Comparison of ENCODE assay signal across 1 cellular context in the genomic region with DNA sequence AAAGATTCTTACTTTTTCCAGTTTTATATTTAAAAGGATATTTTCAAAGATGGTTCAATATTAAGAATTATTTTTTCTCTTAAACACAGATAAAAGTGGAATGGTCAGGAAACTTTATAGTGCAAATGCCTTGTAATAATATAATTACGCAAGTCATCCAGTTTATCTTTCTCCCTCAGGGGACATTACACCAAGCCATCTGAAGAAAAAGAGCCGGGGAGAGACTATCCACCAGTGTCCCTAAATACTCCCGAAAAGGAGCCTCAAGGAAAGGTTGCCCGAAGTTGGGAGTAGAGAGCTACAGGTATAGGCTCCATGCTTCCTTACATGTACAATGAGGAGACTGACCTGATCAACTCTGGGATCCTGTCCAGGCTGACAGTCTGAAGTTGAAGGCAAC.
TF ChIP-seq lines count a peak whose summit lies in the region.

No MANE protein-coding gene starts in this region.

TF ChIP-seq in IMR-90, 13 proteins besides CTCF, POLR2A, EP300 and RAD21 (continued from another document):
- no peak for TF ChIP-seq CEBPB (IDR thresholded peaks at IDR 0.05; ENCODE audit: low read depth, low read length)
TF ChIP-seq in IMR-90: peak in this region for 1.
